ENCODE assay signal across 9 cellular contexts in the genomic region with DNA sequence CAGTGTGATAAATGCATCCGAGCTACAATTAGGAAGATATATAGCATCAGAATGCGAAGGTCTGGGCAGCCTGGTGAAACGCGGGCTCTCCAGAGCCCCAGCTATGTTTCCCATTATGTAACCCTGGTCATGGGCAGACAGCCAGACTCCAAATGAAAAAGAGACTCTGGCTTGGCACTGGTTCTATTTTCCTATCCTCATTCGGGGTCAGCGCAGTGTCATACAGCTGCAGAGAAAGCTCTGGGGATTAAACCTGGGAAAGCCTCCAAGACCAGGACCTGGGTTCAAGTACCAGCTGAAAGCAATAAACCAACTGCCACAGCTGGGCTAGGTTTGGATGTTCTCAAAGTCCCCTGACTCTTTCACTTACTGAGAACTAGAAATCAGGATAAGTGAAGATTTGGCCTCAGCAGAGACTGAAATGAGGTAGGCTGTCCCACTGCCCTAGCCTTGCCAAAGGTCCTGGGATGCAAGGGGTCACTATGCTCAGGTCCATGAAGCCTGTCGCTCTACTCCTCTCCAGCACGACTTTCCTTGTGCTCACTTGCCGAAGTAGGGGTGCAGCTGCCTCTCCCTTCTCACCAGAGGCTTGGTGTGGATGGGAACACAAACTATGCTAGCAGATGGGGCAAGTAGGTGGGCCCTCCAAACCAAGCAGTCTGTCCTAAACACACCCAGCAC.
DNase-seq lines count a peak whose midpoint lies in the region; ATAC-seq and TF ChIP-seq lines count a peak whose summit lies in the region.
"Had no signal": no experiment of that assay in that cellular context is flagged by ENCODE, and none has a peak within 500 bp of the region (broad histone marks: within the 10 kb centered on the region; RNA-seq: fewer than 3 reads in every experiment).

No MANE protein-coding gene starts in this region.

- peak; percentile 40 for DNase-seq in HT1080 (ENCODE audit: low read depth)
- DNase-seq in astrocyte of the spinal cord (ENCODE audit: low read depth, low spot score): peak; percentile 98
- DNase-seq in iris pigment epithelial cell (ENCODE audit: low read depth): peak; percentile 95
- peak in 40 of 49 donors; percentile 18 to 94 (median 58) for DNase-seq in substantia nigra (lab: John Stamatoyannopoulos, UW)
- DNase-seq in naive thymus-derived CD4-positive, alpha-beta T cell: no peak
- DNase-seq: activated effector memory CD4-positive, alpha-beta T cell treated with Interleukin-2 at 50 U/mL for 16 hours had no signal

- peak overlapping the region; percentile 21 for H3K27ac ChIP-seq in substantia nigra (ENCODE audit: low read depth, low read length, poor library complexity, severe bottlenecking)
- H3K27ac ChIP-seq in naive thymus-derived CD4-positive, alpha-beta T cell (ENCODE audit: low read depth, low read length): no peak overlapping the region

- H3K27ac Mint-ChIP-seq in naive thymus-derived CD4-positive, alpha-beta T cell: peak overlapping the region in 1 of 9 donors; percentile 88

- no peaks in the 10 kb centered on the region for H3K9me3 Mint-ChIP-seq in naive thymus-derived CD4-positive, alpha-beta T cell

- in situ Hi-C loops in astrocyte of the spinal cord (cut with HindIII; ENCODE audit: low sequenced_read_pairs): loop anchor here (10.0 kb wide), 1 partner anchor 115 kb away; no protein-coding TSS in a partner anchor

- H3K4me3 Mint-ChIP-seq in naive thymus-derived CD4-positive, alpha-beta T cell: no peak overlapping the region

- H3K27me3 ChIP-seq in naive thymus-derived CD4-positive, alpha-beta T cell (ENCODE audit: control insufficient read depth in 2 of 2, insufficient read depth in 2 of 2, low read length in 2 of 2): no peaks in the 10 kb centered on the region

- POLR2A ChIA-PET in naive thymus-derived CD4-positive, alpha-beta T cell (lab: Charles Lee): interaction anchor here (0.8 kb wide), 1 partner anchor 19 kb away, joined by 6 read pairs; no protein-coding TSS in a partner anchor

- no peak overlapping the region for H3K4me3 ChIP-seq in astrocyte of the spinal cord (ENCODE audit: low read depth, low read length)
- no peak overlapping the region for H3K4me3 ChIP-seq in naive thymus-derived CD4-positive, alpha-beta T cell (ENCODE audit: low read length)

- no peaks in the 10 kb centered on the region for H3K9me3 ChIP-seq in naive thymus-derived CD4-positive, alpha-beta T cell (ENCODE audit: control insufficient read depth in 2 of 3, low read length in 3 of 3)

- peaks cover 0 to 59% (median 10%) of the 10 kb centered on the region in 7 donors for H3K4me1 Mint-ChIP-seq in naive thymus-derived CD4-positive, alpha-beta T cell

- H3K4me1 ChIP-seq in naive thymus-derived CD4-positive, alpha-beta T cell (ENCODE audit: control insufficient read depth in 2 of 2, insufficient read depth in 2 of 2, low read length in 2 of 2): no peaks in the 10 kb centered on the region

- intact Hi-C loops in naive thymus-derived CD4-positive, alpha-beta T cell (cut with micrococcal nuclease): loop anchor here in 1 of 2 donors (5.0 kb wide), 1 partner anchor 38 kb away; no protein-coding TSS in a partner anchor

- no peaks in the 10 kb centered on the region for H3K27me3 Mint-ChIP-seq in naive thymus-derived CD4-positive, alpha-beta T cell

- H3K36me3 ChIP-seq in naive thymus-derived CD4-positive, alpha-beta T cell (ENCODE audit: control insufficient read depth in 2 of 3, insufficient read depth in 3 of 3, low read length in 3 of 3): peaks cover 0 to 93% (median 0%) of the 10 kb centered on the region in 3 experiments

- CTCF ChIA-PET in naive thymus-derived CD4-positive, alpha-beta T cell (lab: Charles Lee): no interaction called here

- no peak for TF ChIP-seq CTCF in astrocyte of the spinal cord (IDR thresholded peaks at IDR 0.05; ENCODE audit: low read depth, low read length)

- ATAC-seq in HG02610 (IDR thresholded peaks at IDR 0.05; ENCODE audit: unreplicated experiment) (no peak), HG02885 (IDR thresholded peaks at IDR 0.05; ENCODE audit: poor library complexity, unreplicated experiment) (no peak), HG02763 (IDR thresholded peaks at IDR 0.05; ENCODE audit: unreplicated experiment) (no peak)
- ATAC-seq in naive thymus-derived CD4-positive, alpha-beta T cell: no peak

- peaks cover 7 to 36% (median 21%) of the 10 kb centered on the region in 5 donors for H3K36me3 Mint-ChIP-seq in naive thymus-derived CD4-positive, alpha-beta T cell

Comparison
In these comparisons a context has a peak if more than half of its experiments do, and no peak if none do; other contexts are left out.
1. DNase-seq: peak in HT1080 (single experiment), astrocyte of the spinal cord (single experiment), iris pigment epithelial cell (single experiment) and substantia nigra (40 of 49); none in naive thymus-derived CD4-positive, alpha-beta T cell (0 of 9).